Comparison of ENCODE assay signal across 1 cellular context in the genomic region with DNA sequence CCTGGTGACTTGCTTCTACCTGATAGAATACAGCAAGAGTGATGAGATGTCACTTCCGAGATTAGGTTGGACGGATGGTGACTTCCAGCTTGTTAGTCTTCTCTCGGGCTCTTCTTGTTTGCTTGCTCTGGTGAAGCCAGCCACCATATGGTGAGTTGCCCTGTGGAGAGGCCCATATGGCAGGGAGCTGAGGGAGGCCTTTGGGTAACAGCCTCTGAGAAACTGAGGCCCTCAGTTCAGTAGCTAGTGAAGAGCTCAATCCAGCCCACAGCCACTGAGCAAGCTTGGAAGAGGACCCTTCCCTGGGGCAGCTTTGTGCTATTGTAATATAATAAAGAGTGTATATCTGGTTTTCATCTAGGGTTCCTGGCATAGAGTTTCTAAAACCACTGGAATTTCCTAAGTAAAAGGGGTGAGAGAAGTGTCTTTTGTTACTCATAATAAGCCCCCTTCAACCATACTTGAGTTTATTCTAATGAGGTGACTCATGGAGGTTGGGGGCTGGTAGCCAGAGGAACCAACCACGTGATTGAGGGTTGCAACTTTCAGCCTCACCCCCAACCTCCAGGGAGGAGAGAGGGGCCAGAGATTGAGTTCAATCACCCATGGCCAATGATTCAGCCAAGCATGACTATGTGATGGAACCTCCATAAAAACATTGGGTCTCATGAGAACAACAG.
TF ChIP-seq lines count a peak whose summit lies in the region.

No MANE protein-coding gene starts in this region.

TF ChIP-seq in IMR-90, 13 proteins besides CTCF, POLR2A, EP300 and RAD21 (continued from another document):
- TF ChIP-seq USF2 (IDR thresholded peaks at IDR 0.05; ENCODE audit: low read depth, low read length) = peak; percentile 84
- no peak for TF ChIP-seq RCOR1 (IDR thresholded peaks at IDR 0.05; ENCODE audit: insufficient replicate concordance, low read length)
- no peak for TF ChIP-seq CHD1 (IDR thresholded peaks at IDR 0.05; ENCODE audit: low read depth, low read length)
